Comparison of ENCODE assay signal across 35 cellular contexts in the genomic region with DNA sequence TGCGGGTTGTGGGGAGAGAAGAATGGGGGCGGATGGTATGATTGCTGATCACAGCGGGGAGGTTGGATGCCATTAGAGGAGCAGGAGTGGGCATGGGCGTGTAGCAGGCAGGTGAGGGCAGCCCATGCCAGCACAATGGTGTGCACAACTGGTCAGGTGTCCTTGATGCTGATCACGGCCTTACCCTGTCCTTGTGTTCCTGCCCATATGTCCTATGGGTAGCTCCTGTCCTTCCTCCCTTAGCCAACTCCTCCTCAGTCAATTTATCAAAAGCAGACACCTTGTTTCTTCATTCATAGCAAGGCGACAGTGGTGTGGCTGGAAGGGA. TPM values are rescaled to one million over a fixed set of nuclear protein-coding genes. Genes with fewer than 3 reads are reported as not detected.
A peak's percentile ranks its signal among the peaks of the same experiment; 100 is the strongest.
DNase-seq lines count a peak whose midpoint lies in the region; ATAC-seq lines count a peak whose summit lies in the region.
"Had no signal": no experiment of that assay in that cellular context is flagged by ENCODE, and none has a peak within 500 bp of the region (broad histone marks: within the 10 kb centered on the region; RNA-seq: fewer than 3 reads in every experiment).

No MANE protein-coding gene starts in this region.

- H3K4me3 Mint-ChIP-seq in IgD-negative memory B cell: peak overlapping the region in 2 of 4 donors; percentile 30 to 58
- H3K4me3 Mint-ChIP-seq in stimulated activated naive B cell treated with anti-CD40 and anti-IgM and Interleukin-4, amounts not matched to agents 10 μg/mL and 1 μg/mL and 100 μg/mL, for 72 hours: no peak overlapping the region
- H3K4me3 Mint-ChIP-seq: activated CD4-positive, alpha-beta memory T cell treated with anti-CD3 and anti-CD28 coated beads for 36 hours; activated naive CD4-positive, alpha-beta T cell treated with anti-CD3 and anti-CD28 coated beads for 36 hours; activated T-helper 1 cell treated with anti-CD3 and anti-CD28 coated beads, Interleukin-12 subunit alpha, Interleukin-12 subunit beta, Interleukin-2, Interleukin-4 antibody, amounts not matched to agents 30 ng/mL and 10 ng/mL and 1 ng/mL, durations not matched to agents 14 hours and 24 hours and 36 hours; stimulated activated naive CD8-positive, alpha-beta T cell treated with anti-CD3 and anti-CD28 coated beads, Interleukin-15, Interleukin-2, amounts not matched to agents 100 ng/mL and 50 ng/mL, for 24 hours had no signal

- no peak overlapping the region for H3K27ac ChIP-seq in substantia nigra (ENCODE audit: low read depth, low read length, poor library complexity, severe bottlenecking)
- H3K27ac ChIP-seq: body of pancreas, esophagus squamous epithelium, foreskin keratinocyte, HL-60, ovary, PC-9, skin epidermis, thoracic aorta, vagina had no signal

- H3K4me1 Mint-ChIP-seq in IgD-negative memory B cell: peaks cover 7 to 18% (median 9%) of the 10 kb centered on the region in 3 donors
- H3K4me1 Mint-ChIP-seq in stimulated activated naive B cell treated with anti-CD40 and anti-IgM and Interleukin-4, amounts not matched to agents 10 μg/mL and 1 μg/mL and 100 μg/mL, for 72 hours: peaks cover 14 to 25% of the 10 kb centered on the region in 2 donors

- ATAC-seq in left lobe of liver: peak; percentile 13
- ATAC-seq in stimulated activated naive B cell treated with anti-CD40 and anti-IgM and Interleukin-4, amounts not matched to agents 10 μg/mL and 1 μg/mL and 100 μg/mL, for 72 hours (replicated peaks): no peak
- ATAC-seq in GM18498 (IDR thresholded peaks at IDR 0.05; ENCODE audit: unreplicated experiment): no peak
- ATAC-seq: body of pancreas, foreskin keratinocyte, left ventricle myocardium superior had no signal

- no peaks in the 10 kb centered on the region for H3K9me3 Mint-ChIP-seq in IgD-negative memory B cell
- H3K9me3 Mint-ChIP-seq in stimulated activated naive B cell treated with anti-CD40 and anti-IgM and Interleukin-4, amounts not matched to agents 10 μg/mL and 1 μg/mL and 100 μg/mL, for 72 hours: no peaks in the 10 kb centered on the region
- H3K9me3 Mint-ChIP-seq: activated CD4-positive, alpha-beta memory T cell treated with anti-CD3 and anti-CD28 coated beads for 36 hours; activated naive CD4-positive, alpha-beta T cell treated with anti-CD3 and anti-CD28 coated beads for 36 hours; activated T-helper 1 cell treated with anti-CD3 and anti-CD28 coated beads, Interleukin-12 subunit alpha, Interleukin-12 subunit beta, Interleukin-2, Interleukin-4 antibody, amounts not matched to agents 30 ng/mL and 10 ng/mL and 1 ng/mL, durations not matched to agents 14 hours and 24 hours and 36 hours; stimulated activated naive CD8-positive, alpha-beta T cell treated with anti-CD3 and anti-CD28 coated beads, Interleukin-15, Interleukin-2, amounts not matched to agents 100 ng/mL and 50 ng/mL, for 24 hours had no signal

- peaks cover 14% of the 10 kb centered on the region for H3K27me3 Mint-ChIP-seq in IgD-negative memory B cell
- peaks cover 7 to 11% of the 10 kb centered on the region in 2 donors for H3K27me3 Mint-ChIP-seq in stimulated activated naive B cell treated with anti-CD40 and anti-IgM and Interleukin-4, amounts not matched to agents 10 μg/mL and 1 μg/mL and 100 μg/mL, for 72 hours

- peaks cover 13% of the 10 kb centered on the region for H3K36me3 Mint-ChIP-seq in IgD-negative memory B cell
- peaks cover 23 to 42% of the 10 kb centered on the region in 2 donors for H3K36me3 Mint-ChIP-seq in stimulated activated naive B cell treated with anti-CD40 and anti-IgM and Interleukin-4, amounts not matched to agents 10 μg/mL and 1 μg/mL and 100 μg/mL, for 72 hours

- peak overlapping the region in 2 of 3 donors; percentile 67 to 78 for H3K27ac Mint-ChIP-seq in IgD-negative memory B cell
- H3K27ac Mint-ChIP-seq in stimulated activated naive B cell treated with anti-CD40 and anti-IgM and Interleukin-4, amounts not matched to agents 10 μg/mL and 1 μg/mL and 100 μg/mL, for 72 hours: peak overlapping the region; percentile 14
- H3K27ac Mint-ChIP-seq: activated CD4-positive, alpha-beta memory T cell treated with anti-CD3 and anti-CD28 coated beads for 36 hours; activated T-helper 1 cell treated with anti-CD3 and anti-CD28 coated beads, Interleukin-12 subunit alpha, Interleukin-12 subunit beta, Interleukin-2, Interleukin-4 antibody, amounts not matched to agents 30 ng/mL and 10 ng/mL and 1 ng/mL, durations not matched to agents 14 hours and 24 hours and 36 hours; stimulated activated naive CD8-positive, alpha-beta T cell treated with anti-CD3 and anti-CD28 coated beads, Interleukin-15, Interleukin-2, amounts not matched to agents 100 ng/mL and 50 ng/mL, for 24 hours had no signal

- DNase-seq in D341Med (ENCODE audit: low spot score) (peak; percentile 20), left lobe of liver (ENCODE audit: low spot score) (no peak), mucosa of gallbladder (ENCODE audit: low spot score) (no peak), substantia nigra (lab: John Stamatoyannopoulos, UW) (no peak)
- no peak for DNase-seq in stimulated activated naive B cell treated with anti-CD40 and anti-IgM and Interleukin-4, amounts not matched to agents 10 μg/mL and 1 μg/mL and 100 μg/mL, for 72 hours
- DNase-seq: activated CD4-positive, alpha-beta memory T cell treated with anti-CD3 and anti-CD28 coated beads for 36 hours; activated CD4-positive, CD25-positive, alpha-beta regulatory T cell treated with anti-CD3 and anti-CD28 coated beads, Interleukin-2, amount 50 U/mL, for 72 hours; activated CD8-positive, alpha-beta memory T cell treated with anti-CD3 and anti-CD28 coated beads, Interleukin-2, amount 50 U/mL, for 48 hours; activated naive CD4-positive, alpha-beta T cell treated with anti-CD3 and anti-CD28 coated beads for 36 hours; body of pancreas; Caco-2; dermis blood vessel endothelial cell; DMS79 treated with DMSO at 0.1 percent for 48 hours; esophagus squamous epithelium; foreskin keratinocyte; GF-D8; islet precursor cell; Kasumi-1; midbrain; NCI-H1417 treated with DMSO at 0.1 percent for 48 hours; NCI-H2029 treated with DMSO at 0.1 percent for 48 hours; NCI-H526; PC-9; SHP77; T-helper 2 cell had no signal

RNA-seq across cellular contexts. Expression of a gene that starts 30.7 kb away (rescaled TPM):
- 0.54 TPM for polyA plus RNA-seq in IgD-negative memory B cell
- total RNA-seq in left lobe of liver (0.28 TPM), mucosa of gallbladder (2.9 TPM)
- total RNA-seq: activated naive CD4-positive, alpha-beta T cell treated with anti-CD3 and anti-CD28 coated beads for 36 hours; activated T-helper 1 cell treated with anti-CD3 and anti-CD28 coated beads, Interleukin-12 subunit alpha, Interleukin-12 subunit beta, Interleukin-2, Interleukin-4 antibody, amounts not matched to agents 30 ng/mL and 10 ng/mL and 1 ng/mL, durations not matched to agents 14 hours and 24 hours and 36 hours; dermis blood vessel endothelial cell; foreskin keratinocyte had no signal
- polyA plus RNA-seq: foreskin keratinocyte had no signal

RNA-seq across cellular contexts. Expression of a gene that starts 37.5 kb away (rescaled TPM):
- polyA plus RNA-seq in IgD-negative memory B cell: 82.8 TPM
- 19.0 TPM for total RNA-seq in left lobe of liver
- 52.4 TPM for total RNA-seq in mucosa of gallbladder
